In the genomic region with DNA sequence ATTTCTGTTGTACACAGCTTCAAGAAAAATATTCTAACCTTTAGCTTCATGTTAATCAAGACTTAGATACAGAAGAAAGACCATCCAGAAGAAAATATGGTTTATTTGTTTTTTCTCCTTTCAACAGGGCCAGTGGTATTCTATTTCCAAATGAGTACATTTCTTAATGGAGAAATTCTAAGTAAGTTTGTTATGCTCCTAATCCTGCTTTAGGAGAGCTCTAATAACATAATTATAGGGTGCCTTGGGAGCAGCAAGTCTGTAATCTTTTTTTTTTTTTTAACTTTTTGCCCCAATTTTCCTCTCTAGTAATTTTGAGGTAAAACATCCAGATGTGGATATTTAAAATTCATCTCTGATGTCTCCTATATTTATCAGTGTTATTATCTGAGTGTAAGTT, we compare ENCODE assay signal across 17 cellular contexts.
A peak's percentile ranks its signal among the peaks of the same experiment; 100 is the strongest.
DNase-seq lines count a peak whose midpoint lies in the region; ATAC-seq and TF ChIP-seq lines count a peak whose summit lies in the region.
"Had no signal": no experiment of that assay in that cellular context is flagged by ENCODE, and none has a peak within 500 bp of the region (broad histone marks: within the 10 kb centered on the region; RNA-seq: fewer than 3 reads in every experiment).

No MANE protein-coding gene starts in this region.

- H3K27ac Mint-ChIP-seq in activated T-cell treated with anti-CD3 and anti-CD28 coated beads, Interleukin-2, amount 50 U/mL, for 72 hours = peak overlapping the region; percentile 40
- peak overlapping the region; percentile 29 for H3K27ac Mint-ChIP-seq in CD4-positive, alpha-beta T cell
- H3K27ac Mint-ChIP-seq in immature natural killer cell = peak overlapping the region in 4 of 6 donors; percentile 35 to 63 (median 50)
- H3K27ac Mint-ChIP-seq: H9 had no signal

- peaks cover 5 to 16% of the 10 kb centered on the region in 2 donors for H3K36me3 Mint-ChIP-seq in activated T-cell treated with anti-CD3 and anti-CD28 coated beads, Interleukin-2, amount 50 U/mL, for 72 hours (ENCODE audit: insufficient read depth in 2 of 2)
- peaks cover 96% of the 10 kb centered on the region for H3K36me3 Mint-ChIP-seq in CD4-positive, alpha-beta T cell (ENCODE audit: low read depth)
- peaks cover 5 to 22% (median 12%) of the 10 kb centered on the region in 3 donors for H3K36me3 Mint-ChIP-seq in immature natural killer cell

- intact Hi-C loops in CD4-positive, alpha-beta T cell (cut with DNase I, micrococcal nuclease) = loop anchor here in 1 of 2 experiments (2.0 to 10.0 kb wide), 3 partner anchors 29 to 221 kb away; no protein-coding TSS in a partner anchor

- H3K27me3 Mint-ChIP-seq in activated T-cell treated with anti-CD3 and anti-CD28 coated beads, Interleukin-2, amount 50 U/mL, for 72 hours (ENCODE audit: low read depth) = no peaks in the 10 kb centered on the region
- H3K27me3 Mint-ChIP-seq in CD4-positive, alpha-beta T cell = no peaks in the 10 kb centered on the region
- H3K27me3 Mint-ChIP-seq in immature natural killer cell (ENCODE audit: low read depth in 3 of 3) = no peaks in the 10 kb centered on the region
- H3K27me3 Mint-ChIP-seq: CD4-positive, CD25-positive, alpha-beta regulatory T cell had no signal

- no peak for ATAC-seq in activated T-cell treated with anti-CD3 and anti-CD28 coated beads, Interleukin-2, amount 50 U/mL, for 72 hours (replicated peaks in 1 of 2)
- ATAC-seq in CD4-positive, alpha-beta T cell (ENCODE audit: poor library complexity) = no peak
- ATAC-seq in HG02610 (IDR thresholded peaks at IDR 0.05; ENCODE audit: unreplicated experiment) (no peak), GM19452 (IDR thresholded peaks at IDR 0.05; ENCODE audit: unreplicated experiment) (no peak)

- H3K27ac ChIP-seq in CD4-positive, alpha-beta T cell (ENCODE audit: low read depth, low read length) = no peak overlapping the region
- H3K27ac ChIP-seq: BLaER1 treated with 17β-estradiol and CSF1 and Interleukin-3, amounts not matched to agents 10 nM and 100 nM had no signal

- CTCF ChIA-PET in CD4-positive, alpha-beta T cell (lab: Charles Lee) = interaction anchor here (1.4 kb wide), 1 partner anchor 222 kb away, joined by 7 read pairs; no protein-coding TSS in a partner anchor

- H3K4me1 Mint-ChIP-seq in activated T-cell treated with anti-CD3 and anti-CD28 coated beads, Interleukin-2, amount 50 U/mL, for 72 hours (ENCODE audit: low read depth) = peaks cover 45% of the 10 kb centered on the region
- peaks cover 77% of the 10 kb centered on the region for H3K4me1 Mint-ChIP-seq in CD4-positive, alpha-beta T cell (ENCODE audit: low read depth)
- peaks cover 44 to 90% of the 10 kb centered on the region in 2 donors for H3K4me1 Mint-ChIP-seq in immature natural killer cell
- H3K4me1 Mint-ChIP-seq: H9 had no signal

- POLR2A ChIA-PET in CD4-positive, alpha-beta T cell (lab: Charles Lee) = no interaction called here

- no peak for DNase-seq in activated T-cell treated with anti-CD3 and anti-CD28 coated beads, Interleukin-2, amount 50 U/mL, for 72 hours
- DNase-seq in activated T-cell treated with anti-CD3 and anti-CD28 coated beads for 4 hours (no peak), NCI-H82 treated with DMSO at 0.1 percent for 48 hours (lab: John Stamatoyannopoulos, UW; ENCODE audit: unreplicated experiment) (peak; percentile 4), immature natural killer cell (no peak), kidney tubule cell (ENCODE audit: low spot score) (no peak)
- no peak for DNase-seq in CD4-positive, alpha-beta T cell
- DNase-seq: 8988T; ACHN; Calu3; CD4-positive, CD25-positive, alpha-beta regulatory T cell; DMS 273 treated with DMSO at 0.1 percent for 48 hours; DMS79; GOT3; H9 had no signal

- no peaks in the 10 kb centered on the region for H3K27me3 ChIP-seq in CD4-positive, alpha-beta T cell (ENCODE audit: control insufficient read depth, insufficient read depth, low read length)
- H3K27me3 ChIP-seq: BLaER1 treated with 17β-estradiol and CSF1 and Interleukin-3, amounts not matched to agents 10 nM and 100 nM had no signal

- no peak for TF ChIP-seq CTCF in CD4-positive, alpha-beta T cell (IDR thresholded peaks at IDR 0.05)

- no peaks in the 10 kb centered on the region for H3K9me3 Mint-ChIP-seq in activated T-cell treated with anti-CD3 and anti-CD28 coated beads, Interleukin-2, amount 50 U/mL, for 72 hours
- no peaks in the 10 kb centered on the region for H3K9me3 Mint-ChIP-seq in CD4-positive, alpha-beta T cell
- no peaks in the 10 kb centered on the region for H3K9me3 Mint-ChIP-seq in immature natural killer cell
- H3K9me3 Mint-ChIP-seq: CD4-positive, CD25-positive, alpha-beta regulatory T cell; H9 had no signal

- no peak overlapping the region for H3K4me3 Mint-ChIP-seq in activated T-cell treated with anti-CD3 and anti-CD28 coated beads, Interleukin-2, amount 50 U/mL, for 72 hours
- no peak overlapping the region for H3K4me3 Mint-ChIP-seq in CD4-positive, alpha-beta T cell
- H3K4me3 Mint-ChIP-seq in immature natural killer cell = no peak overlapping the region
- H3K4me3 Mint-ChIP-seq: CD4-positive, CD25-positive, alpha-beta regulatory T cell; H9 had no signal

- H3K9me3 ChIP-seq in CD4-positive, alpha-beta T cell (ENCODE audit: control insufficient read depth, low read length) = no peaks in the 10 kb centered on the region
- H3K9me3 ChIP-seq: BLaER1 treated with 17β-estradiol and CSF1 and Interleukin-3, amounts not matched to agents 10 nM and 100 nM had no signal
